21 cellular contexts compared by ENCODE assay signal in the genomic region with DNA sequence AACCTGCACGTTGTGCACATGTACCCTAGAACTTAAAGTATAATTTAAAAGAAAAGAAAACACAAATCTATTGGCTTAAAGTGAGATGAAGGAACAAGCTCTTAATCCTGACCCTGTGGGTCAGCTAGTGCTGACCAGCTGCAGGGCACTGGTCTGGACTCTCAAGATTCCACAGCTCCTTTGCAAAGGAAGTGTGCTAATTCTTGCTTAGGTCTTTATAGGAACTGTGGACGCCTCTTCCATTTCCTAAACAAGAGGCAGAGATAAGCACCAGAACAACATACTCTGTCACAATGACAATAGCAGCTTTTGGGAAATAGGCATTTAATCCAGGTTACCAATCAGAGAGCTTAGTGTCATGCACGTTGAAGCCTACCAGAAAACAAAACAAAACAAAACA.
"Had no signal": no experiment of that assay in that cellular context is flagged by ENCODE, and none has a peak within 500 bp of the region (broad histone marks: within the 10 kb centered on the region; RNA-seq: fewer than 3 reads in every experiment).

No MANE protein-coding gene starts in this region.

- H3K9me3 Mint-ChIP-seq: IgD-negative memory B cell had no signal

- H3K27me3 Mint-ChIP-seq: IgD-negative memory B cell had no signal

- ATAC-seq: K562, Panc1, PC-3 had no signal

- H3K9me3 ChIP-seq: SK-N-SH had no signal

- H3K4me3 Mint-ChIP-seq: IgD-negative memory B cell had no signal

- H3K27ac Mint-ChIP-seq: IgD-negative memory B cell had no signal

- H3K4me3 ChIP-seq: K562 had no signal

- H3K4me1 Mint-ChIP-seq: IgD-negative memory B cell had no signal

- H3K27ac ChIP-seq: KMS-11, RWPE1 had no signal

- DNase-seq: Kasumi-1, MM.1S, NCI-H1092 treated with DMSO at 0.1 percent for 48 hours, NCI-H1436, NCI-H187, NCI-H2029, NCI-H2081 treated with DMSO at 0.1 percent for 48 hours, NCI-H2171, NCI-H226, NCI-H446 treated with DMSO at 0.1 percent for 48 hours, NCI-H510A treated with DMSO at 0.1 percent for 48 hours, NCI-H526, PC-3, SHP77, SK-N-SH, SW 1271 had no signal
